ENCODE assay signal across 1 cellular context in genomic region chr1:182340233-182341058, GRCh38.
TF ChIP-seq lines count a peak whose summit lies in the region.

No MANE protein-coding gene starts in this region.

TF ChIP-seq in K562, 482 proteins besides CTCF, POLR2A, EP300 and RAD21 (continued from another document and continues in another):
- TF ChIP-seq, protein P1, sequence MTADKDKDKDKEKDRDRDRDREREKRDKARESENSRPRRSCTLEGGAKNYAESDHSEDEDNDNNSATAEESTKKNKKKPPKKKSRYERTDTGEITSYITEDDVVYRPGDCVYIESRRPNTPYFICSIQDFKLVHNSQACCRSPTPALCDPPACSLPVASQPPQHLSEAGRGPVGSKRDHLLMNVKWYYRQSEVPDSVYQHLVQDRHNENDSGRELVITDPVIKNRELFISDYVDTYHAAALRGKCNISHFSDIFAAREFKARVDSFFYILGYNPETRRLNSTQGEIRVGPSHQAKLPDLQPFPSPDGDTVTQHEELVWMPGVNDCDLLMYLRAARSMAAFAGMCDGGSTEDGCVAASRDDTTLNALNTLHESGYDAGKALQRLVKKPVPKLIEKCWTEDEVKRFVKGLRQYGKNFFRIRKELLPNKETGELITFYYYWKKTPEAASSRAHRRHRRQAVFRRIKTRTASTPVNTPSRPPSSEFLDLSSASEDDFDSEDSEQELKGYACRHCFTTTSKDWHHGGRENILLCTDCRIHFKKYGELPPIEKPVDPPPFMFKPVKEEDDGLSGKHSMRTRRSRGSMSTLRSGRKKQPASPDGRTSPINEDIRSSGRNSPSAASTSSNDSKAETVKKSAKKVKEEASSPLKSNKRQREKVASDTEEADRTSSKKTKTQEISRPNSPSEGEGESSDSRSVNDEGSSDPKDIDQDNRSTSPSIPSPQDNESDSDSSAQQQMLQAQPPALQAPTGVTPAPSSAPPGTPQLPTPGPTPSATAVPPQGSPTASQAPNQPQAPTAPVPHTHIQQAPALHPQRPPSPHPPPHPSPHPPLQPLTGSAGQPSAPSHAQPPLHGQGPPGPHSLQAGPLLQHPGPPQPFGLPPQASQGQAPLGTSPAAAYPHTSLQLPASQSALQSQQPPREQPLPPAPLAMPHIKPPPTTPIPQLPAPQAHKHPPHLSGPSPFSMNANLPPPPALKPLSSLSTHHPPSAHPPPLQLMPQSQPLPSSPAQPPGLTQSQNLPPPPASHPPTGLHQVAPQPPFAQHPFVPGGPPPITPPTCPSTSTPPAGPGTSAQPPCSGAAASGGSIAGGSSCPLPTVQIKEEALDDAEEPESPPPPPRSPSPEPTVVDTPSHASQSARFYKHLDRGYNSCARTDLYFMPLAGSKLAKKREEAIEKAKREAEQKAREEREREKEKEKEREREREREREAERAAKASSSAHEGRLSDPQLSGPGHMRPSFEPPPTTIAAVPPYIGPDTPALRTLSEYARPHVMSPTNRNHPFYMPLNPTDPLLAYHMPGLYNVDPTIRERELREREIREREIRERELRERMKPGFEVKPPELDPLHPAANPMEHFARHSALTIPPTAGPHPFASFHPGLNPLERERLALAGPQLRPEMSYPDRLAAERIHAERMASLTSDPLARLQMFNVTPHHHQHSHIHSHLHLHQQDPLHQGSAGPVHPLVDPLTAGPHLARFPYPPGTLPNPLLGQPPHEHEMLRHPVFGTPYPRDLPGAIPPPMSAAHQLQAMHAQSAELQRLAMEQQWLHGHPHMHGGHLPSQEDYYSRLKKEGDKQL (CRISPR knock-in tag; IDR thresholded peaks at IDR 0.05; ENCODE audit: borderline replicate concordance): no peak
- TF ChIP-seq BRF1 (IDR thresholded peaks at IDR 0.05; ENCODE audit: borderline replicate concordance, extremely low read depth, insufficient read length) (no peak), PTRF (tag; IDR thresholded peaks at IDR 0.05) (peak; percentile 58; the same call in 1 of the 2 replicates), NFATC3 (IDR thresholded peaks at IDR 0.05) (no peak), GATAD2A (IDR thresholded peaks at IDR 0.05) (no peak), SOX6 (IDR thresholded peaks at IDR 0.05) (0 out of 2 replicates have a peak, but pooled peaks have one; percentile 7), ARID1B (IDR thresholded peaks at IDR 0.05) (no peak), KLF1 (tag; IDR thresholded peaks at IDR 0.05) (no peak), ZNF561 (CRISPR knock-in tag; conservative IDR thresholded peaks at IDR 0.05) (no peak), MCM7 (IDR thresholded peaks at IDR 0.05) (no peak), NR2C1 (IDR thresholded peaks at IDR 0.05) (no peak), NR2C1 (tag; IDR thresholded peaks at IDR 0.05) (peak; percentile 61), ZNF766 (CRISPR knock-in tag; conservative IDR thresholded peaks at IDR 0.05) (0 out of 2 replicates have a peak, but pooled peaks have one; percentile 30), MCM2 (IDR thresholded peaks at IDR 0.05; ENCODE audit: low read depth) (no peak), HMG20A (CRISPR knock-in tag; conservative IDR thresholded peaks at IDR 0.05) (no peak), ATF2 (CRISPR knock-in tag; IDR thresholded peaks at IDR 0.05) (no peak), DNMT1 (IDR thresholded peaks at IDR 0.05) (no peak), PYGO2 (tag; IDR thresholded peaks at IDR 0.05) (no peak), RHOXF2B (CRISPR knock-in tag; conservative IDR thresholded peaks at IDR 0.05) (no peak), ZNF354B (CRISPR knock-in tag; IDR thresholded peaks at IDR 0.05) (no peak), ZNF239 (CRISPR knock-in tag; IDR thresholded peaks at IDR 0.05) (no peak; the same call in 1 of the 2 replicates), THRAP3 (IDR thresholded peaks at IDR 0.05; ENCODE audit: borderline replicate concordance) (no peak), ZNF780A (CRISPR knock-in tag; IDR thresholded peaks at IDR 0.05) (no peak), SRSF1 (IDR thresholded peaks at IDR 0.05; ENCODE audit: low read depth, low read length) (no peak), ZNF583 (CRISPR knock-in tag; IDR thresholded peaks at IDR 0.05) (peak; percentile 66; the same call in 1 of the 2 replicates), NR0B1 (IDR thresholded peaks at IDR 0.05; ENCODE audit: partially characterized antibody) (no peak), ZNF639 (CRISPR knock-in tag; conservative IDR thresholded peaks at IDR 0.05 in 1 of 2, IDR thresholded peaks at IDR 0.05 in 1 of 2) (peak in 1 of 2 experiments; percentile 39; a peak in 1 of 4 replicates), ESRRB (CRISPR knock-in tag; IDR thresholded peaks at IDR 0.05; ENCODE audit: borderline replicate concordance) (no peak), PTTG1 (tag; IDR thresholded peaks at IDR 0.05; ENCODE audit: low read depth) (no peak; the same call in 1 of the 2 replicates), RBM39 (optimal IDR thresholded peaks at IDR 0.05; ENCODE audit: low read depth, low read length) (no peak), RCOR1 (IDR thresholded peaks at IDR 0.05; ENCODE audit: borderline replicate concordance in 1 of 2, low read depth in 2 of 2, low read length in 2 of 2) (peak in 1 of 2 experiments; percentile 1; a peak in 1 of 4 replicates), MCM3 (IDR thresholded peaks at IDR 0.05) (no peak), SUPT5H (IDR thresholded peaks at IDR 0.05) (no peak), HLTF (IDR thresholded peaks at IDR 0.05) (no peak)
- TF ChIP-seq, protein P2, sequence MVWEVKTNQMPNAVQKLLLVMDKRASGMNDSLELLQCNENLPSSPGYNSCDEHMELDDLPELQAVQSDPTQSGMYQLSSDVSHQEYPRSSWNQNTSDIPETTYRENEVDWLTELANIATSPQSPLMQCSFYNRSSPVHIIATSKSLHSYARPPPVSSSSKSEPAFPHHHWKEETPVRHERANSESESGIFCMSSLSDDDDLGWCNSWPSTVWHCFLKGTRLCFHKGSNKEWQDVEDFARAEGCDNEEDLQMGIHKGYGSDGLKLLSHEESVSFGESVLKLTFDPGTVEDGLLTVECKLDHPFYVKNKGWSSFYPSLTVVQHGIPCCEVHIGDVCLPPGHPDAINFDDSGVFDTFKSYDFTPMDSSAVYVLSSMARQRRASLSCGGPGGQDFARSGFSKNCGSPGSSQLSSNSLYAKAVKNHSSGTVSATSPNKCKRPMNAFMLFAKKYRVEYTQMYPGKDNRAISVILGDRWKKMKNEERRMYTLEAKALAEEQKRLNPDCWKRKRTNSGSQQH (CRISPR knock-in tag; IDR thresholded peaks at IDR 0.05): no peak
- TF ChIP-seq, protein P3, sequence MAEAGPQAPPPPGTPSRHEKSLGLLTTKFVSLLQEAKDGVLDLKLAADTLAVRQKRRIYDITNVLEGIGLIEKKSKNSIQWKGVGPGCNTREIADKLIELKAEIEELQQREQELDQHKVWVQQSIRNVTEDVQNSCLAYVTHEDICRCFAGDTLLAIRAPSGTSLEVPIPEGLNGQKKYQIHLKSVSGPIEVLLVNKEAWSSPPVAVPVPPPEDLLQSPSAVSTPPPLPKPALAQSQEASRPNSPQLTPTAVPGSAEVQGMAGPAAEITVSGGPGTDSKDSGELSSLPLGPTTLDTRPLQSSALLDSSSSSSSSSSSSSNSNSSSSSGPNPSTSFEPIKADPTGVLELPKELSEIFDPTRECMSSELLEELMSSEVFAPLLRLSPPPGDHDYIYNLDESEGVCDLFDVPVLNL (CRISPR knock-in tag; IDR thresholded peaks at IDR 0.05; ENCODE audit: low read depth): no peak
- TF ChIP-seq, protein P4, sequence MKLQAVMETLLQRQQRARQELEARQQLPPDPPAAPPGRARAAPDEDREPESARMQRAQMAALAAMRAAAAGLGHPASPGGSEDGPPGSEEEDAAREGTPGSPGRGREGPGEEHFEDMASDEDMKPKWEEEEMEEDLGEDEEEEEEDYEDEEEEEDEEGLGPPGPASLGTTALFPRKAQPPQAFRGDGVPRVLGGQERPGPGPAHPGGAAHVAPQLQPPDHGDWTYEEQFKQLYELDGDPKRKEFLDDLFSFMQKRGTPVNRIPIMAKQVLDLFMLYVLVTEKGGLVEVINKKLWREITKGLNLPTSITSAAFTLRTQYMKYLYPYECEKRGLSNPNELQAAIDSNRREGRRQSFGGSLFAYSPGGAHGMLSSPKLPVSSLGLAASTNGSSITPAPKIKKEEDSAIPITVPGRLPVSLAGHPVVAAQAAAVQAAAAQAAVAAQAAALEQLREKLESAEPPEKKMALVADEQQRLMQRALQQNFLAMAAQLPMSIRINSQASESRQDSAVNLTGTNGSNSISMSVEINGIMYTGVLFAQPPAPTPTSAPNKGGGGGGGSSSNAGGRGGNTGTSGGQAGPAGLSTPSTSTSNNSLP (IDR thresholded peaks at IDR 0.05; ENCODE audit: borderline replicate concordance, low read depth, low read length): no peak
- TF ChIP-seq, protein P5, sequence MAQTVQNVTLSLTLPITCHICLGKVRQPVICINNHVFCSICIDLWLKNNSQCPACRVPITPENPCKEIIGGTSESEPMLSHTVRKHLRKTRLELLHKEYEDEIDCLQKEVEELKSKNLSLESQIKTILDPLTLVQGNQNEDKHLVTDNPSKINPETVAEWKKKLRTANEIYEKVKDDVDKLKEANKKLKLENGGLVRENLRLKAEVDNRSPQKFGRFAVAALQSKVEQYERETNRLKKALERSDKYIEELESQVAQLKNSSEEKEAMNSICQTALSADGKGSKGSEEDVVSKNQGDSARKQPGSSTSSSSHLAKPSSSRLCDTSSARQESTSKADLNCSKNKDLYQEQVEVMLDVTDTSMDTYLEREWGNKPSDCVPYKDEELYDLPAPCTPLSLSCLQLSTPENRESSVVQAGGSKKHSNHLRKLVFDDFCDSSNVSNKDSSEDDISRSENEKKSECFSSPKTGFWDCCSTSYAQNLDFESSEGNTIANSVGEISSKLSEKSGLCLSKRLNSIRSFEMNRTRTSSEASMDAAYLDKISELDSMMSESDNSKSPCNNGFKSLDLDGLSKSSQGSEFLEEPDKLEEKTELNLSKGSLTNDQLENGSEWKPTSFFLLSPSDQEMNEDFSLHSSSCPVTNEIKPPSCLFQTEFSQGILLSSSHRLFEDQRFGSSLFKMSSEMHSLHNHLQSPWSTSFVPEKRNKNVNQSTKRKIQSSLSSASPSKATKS (CRISPR knock-in tag; IDR thresholded peaks at IDR 0.05): no peak
- TF ChIP-seq, protein P6, sequence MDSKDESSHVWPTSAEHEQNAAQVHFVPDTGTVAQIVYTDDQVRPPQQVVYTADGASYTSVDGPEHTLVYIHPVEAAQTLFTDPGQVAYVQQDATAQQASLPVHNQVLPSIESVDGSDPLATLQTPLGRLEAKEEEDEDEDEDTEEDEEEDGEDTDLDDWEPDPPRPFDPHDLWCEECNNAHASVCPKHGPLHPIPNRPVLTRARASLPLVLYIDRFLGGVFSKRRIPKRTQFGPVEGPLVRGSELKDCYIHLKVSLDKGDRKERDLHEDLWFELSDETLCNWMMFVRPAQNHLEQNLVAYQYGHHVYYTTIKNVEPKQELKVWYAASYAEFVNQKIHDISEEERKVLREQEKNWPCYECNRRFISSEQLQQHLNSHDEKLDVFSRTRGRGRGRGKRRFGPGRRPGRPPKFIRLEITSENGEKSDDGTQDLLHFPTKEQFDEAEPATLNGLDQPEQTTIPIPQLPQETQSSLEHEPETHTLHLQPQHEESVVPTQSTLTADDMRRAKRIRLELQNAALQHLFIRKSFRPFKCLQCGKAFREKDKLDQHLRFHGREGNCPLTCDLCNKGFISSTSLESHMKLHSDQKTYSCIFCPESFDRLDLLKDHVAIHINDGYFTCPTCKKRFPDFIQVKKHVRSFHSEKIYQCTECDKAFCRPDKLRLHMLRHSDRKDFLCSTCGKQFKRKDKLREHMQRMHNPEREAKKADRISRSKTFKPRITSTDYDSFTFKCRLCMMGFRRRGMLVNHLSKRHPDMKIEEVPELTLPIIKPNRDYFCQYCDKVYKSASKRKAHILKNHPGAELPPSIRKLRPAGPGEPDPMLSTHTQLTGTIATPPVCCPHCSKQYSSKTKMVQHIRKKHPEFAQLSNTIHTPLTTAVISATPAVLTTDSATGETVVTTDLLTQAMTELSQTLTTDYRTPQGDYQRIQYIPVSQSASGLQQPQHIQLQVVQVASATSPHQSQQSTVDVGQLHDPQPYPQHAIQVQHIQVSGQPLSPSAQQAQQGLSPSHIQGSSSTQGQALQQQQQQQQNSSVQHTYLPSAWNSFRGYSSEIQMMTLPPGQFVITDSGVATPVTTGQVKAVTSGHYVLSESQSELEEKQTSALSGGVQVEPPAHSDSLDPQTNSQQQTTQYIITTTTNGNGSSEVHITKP (IDR thresholded peaks at IDR 0.05; ENCODE audit: partially characterized antibody): no peak
- TF ChIP-seq, protein P7, sequence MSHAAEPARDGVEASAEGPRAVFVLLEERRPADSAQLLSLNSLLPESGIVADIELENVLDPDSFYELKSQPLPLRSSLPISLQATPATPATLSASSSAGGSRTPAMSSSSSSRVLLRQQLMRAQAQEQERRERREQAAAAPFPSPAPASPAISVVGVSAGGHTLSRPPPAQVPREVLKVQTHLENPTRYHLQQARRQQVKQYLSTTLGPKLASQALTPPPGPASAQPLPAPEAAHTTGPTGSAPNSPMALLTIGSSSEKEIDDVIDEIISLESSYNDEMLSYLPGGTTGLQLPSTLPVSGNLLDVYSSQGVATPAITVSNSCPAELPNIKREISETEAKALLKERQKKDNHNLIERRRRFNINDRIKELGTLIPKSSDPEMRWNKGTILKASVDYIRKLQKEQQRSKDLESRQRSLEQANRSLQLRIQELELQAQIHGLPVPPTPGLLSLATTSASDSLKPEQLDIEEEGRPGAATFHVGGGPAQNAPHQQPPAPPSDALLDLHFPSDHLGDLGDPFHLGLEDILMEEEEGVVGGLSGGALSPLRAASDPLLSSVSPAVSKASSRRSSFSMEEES (CRISPR knock-in tag; IDR thresholded peaks at IDR 0.05): no peak
